1 cellular context compared by ENCODE assay signal in genomic region chr1:36091698-36092097, GRCh38.
TF ChIP-seq lines count a peak whose summit lies in the region.

No MANE protein-coding gene starts in this region.

TF ChIP-seq in K562, 482 proteins besides CTCF, POLR2A, EP300 and RAD21:
- TF ChIP-seq POLR2G (IDR thresholded peaks at IDR 0.05; ENCODE audit: low read depth, low read length) (0 out of 2 replicates have a peak, but pooled peaks have one; percentile 46), HMGN3 (IDR thresholded peaks at IDR 0.05; ENCODE audit: borderline replicate concordance, extremely low read depth, insufficient read length, low read depth, low read length) (no peak), RBFOX2 (IDR thresholded peaks at IDR 0.05; ENCODE audit: low read depth, low read length) (peak; percentile 51), CTBP1 (IDR thresholded peaks at IDR 0.05; ENCODE audit: borderline replicate concordance) (no peak), ZNF253 (CRISPR knock-in tag; conservative IDR thresholded peaks at IDR 0.05) (no peak)
TF ChIP-seq in K562: peak in this region for 2.
